ENCODE assay signal across 8 cellular contexts in genomic region chr15:44426975-44427755, GRCh38. TPM values are rescaled to one million over a fixed set of nuclear protein-coding genes. Genes with fewer than 3 reads are reported as not detected.
DNase-seq lines count a peak whose midpoint lies in the region; ATAC-seq, FAIRE-seq and TF ChIP-seq lines count a peak whose summit lies in the region.

CTDSPL2 (plus strand) TSS chr15:44427629; CDS start chr15:44459015, 31,386 bp downstream.

- H3K23ac ChIP-seq in IMR-90 (ENCODE audit: low read depth, low read length): peak within 1 kb of the TSS; percentile 100

- H3K9ac ChIP-seq in IMR-90 (ENCODE audit: low read depth, low read length): peak within 1 kb of the TSS; percentile 94
- H3K9ac ChIP-seq in endothelial cell of umbilical vein (replicated peaks; ENCODE audit: extremely low read depth, insufficient read depth, low read length): peak within 1 kb of the TSS; percentile 98

- in situ Hi-C loops in IMR-90 (cut with MboI; ENCODE audit: low sequenced_read_pairs): no loop called here

- peak within 1 kb of the TSS; percentile 95 for H2AK9ac ChIP-seq in IMR-90 (replicated peaks; ENCODE audit: low read depth, low read length, poor library complexity)

- H2BK20ac ChIP-seq in IMR-90 (ENCODE audit: low read depth, low read length): peak within 1 kb of the TSS; percentile 99

- H3K4me3 ChIP-seq in IMR-90 (ENCODE audit: insufficient read depth, low read depth, low read length) (peak within 1 kb of the TSS; percentile 89), OCI-LY7 (ENCODE audit: low read depth, low read length, poor library complexity, severe bottlenecking) (peak within 1 kb of the TSS; percentile 84), endothelial cell of umbilical vein (replicated peaks in 1 of 3; ENCODE audit: insufficient read depth in 1 of 3, low read depth in 1 of 3, low read length in 3 of 3) (peak within 1 kb of the TSS; percentile 62 to 96 (median 68))

- H4K20me1 ChIP-seq in IMR-90 (ENCODE audit: insufficient read depth, low read length) (peaks cover 32% of the 10 kb centered on the region), OCI-LY7 (ENCODE audit: insufficient read depth, low read length) (peaks cover 15% of the 10 kb centered on the region; the same call in 1 of the 2 replicates), endothelial cell of umbilical vein (replicated peaks; ENCODE audit: control insufficient read depth, extremely low read depth, insufficient read depth, low read length) (peaks cover 2% of the 10 kb centered on the region)

- H2BK15ac ChIP-seq in IMR-90 (ENCODE audit: low read depth, low read length): peak within 1 kb of the TSS; percentile 100

- H2AFZ ChIP-seq in IMR-90 (replicated peaks; ENCODE audit: low read length, poor library complexity): peak within 1 kb of the TSS; percentile 99
- H2AFZ ChIP-seq in OCI-LY7 (ENCODE audit: low read length): peak within 1 kb of the TSS; percentile 92
- H2AFZ ChIP-seq in endothelial cell of umbilical vein (ENCODE audit: low read depth, low read length): peak within 1 kb of the TSS; percentile 91

- H2AK5ac ChIP-seq in IMR-90 (ENCODE audit: low read depth, low read length): peak within 1 kb of the TSS; percentile 80

- H2BK120ac ChIP-seq in IMR-90 (ENCODE audit: low read depth, low read length): peak within 1 kb of the TSS; percentile 99

- H3K9me3 ChIP-seq in IMR-90 (ENCODE audit: control insufficient read depth, insufficient read depth, low read length): no peaks in the 10 kb centered on the region
- H3K9me3 ChIP-seq in OCI-LY7 (ENCODE audit: low read length): no peaks in the 10 kb centered on the region
- H3K9me3 ChIP-seq in endothelial cell of umbilical vein (replicated peaks; ENCODE audit: control insufficient read depth, insufficient read depth, low read length): no peaks in the 10 kb centered on the region

- H4K8ac ChIP-seq in IMR-90 (ENCODE audit: low read depth in 2 of 2, low read length in 2 of 2): peak within 1 kb of the TSS; percentile 93 to 100

- CTCF ChIA-PET in IMR-90 (lab: Yijun Ruan, JAX): interaction anchor here (0.6 to 1.2 kb wide), 8 partner anchors 14 to 101 kb away, joined by 3 to 6 read pairs (median 3); no protein-coding TSS in a partner anchor
- CTCF ChIA-PET in OCI-LY7 (lab: Charles Lee; ENCODE audit: unreplicated experiment): interaction anchor here (0.7 kb wide), 1 partner anchor 78 kb away, joined by 3 read pairs; no protein-coding TSS in a partner anchor
- CTCF ChIA-PET in endothelial cell of umbilical vein (lab: Charles Lee): interaction anchor here (0.5 to 5.0 kb wide), 20 partner anchors 9 to 556 kb away, joined by 3 to 57 read pairs (median 3); partner anchors contain the start of gene GOLM2

- peaks cover 1% of the 10 kb centered on the region; the same call in 1 of the 2 replicates for H3K36me3 ChIP-seq in IMR-90 (ENCODE audit: control insufficient read depth, insufficient read depth, low read length)
- peaks cover 27% of the 10 kb centered on the region for H3K36me3 ChIP-seq in OCI-LY7 (ENCODE audit: insufficient read depth, low read length)
- H3K36me3 ChIP-seq in endothelial cell of umbilical vein (ENCODE audit: control insufficient read depth in 2 of 2, extremely low read depth in 1 of 2, insufficient read depth in 2 of 2, low read length in 2 of 2): no peaks in the 10 kb centered on the region

- peak within 1 kb of the TSS; percentile 92 for H3K18ac ChIP-seq in IMR-90 (ENCODE audit: low read depth, low read length)

- DNase-seq in DMS153 (lab: John Stamatoyannopoulos, UW) (peak; percentile 90), IMR-90 (peak; percentile 98), OCI-LY7 (ENCODE audit: low spot score) (peak; percentile 96), activated T-cell treated with anti-CD3 and anti-CD28 coated beads for 1 hour (ENCODE audit: low read depth) (peak; percentile 87), endothelial cell of umbilical vein (ENCODE audit: low read depth, low spot score) (peak; percentile 100), middle frontal gyrus (ENCODE audit: extremely low spot score, low spot score) (peak; percentile 94)
- peak; percentile 91 to 93 for DNase-seq in stimulated activated CD8-positive, alpha-beta memory T cell treated with anti-CD3 and anti-CD28 coated beads, Interleukin-2, amount 100 ng/mL, for 48 hours (ENCODE audit: low read depth in 2 of 2)

- intact Hi-C loops in IMR-90 (cut with micrococcal nuclease) (loop anchor here (2.0 to 5.0 kb wide), 2 partner anchors 110 to 138 kb away; partner anchors contain the start of genes EIF3J and GOLM2), OCI-LY7 (cut with micrococcal nuclease; ENCODE audit: unreplicated experiment) (loop anchor here (1.0 to 5.0 kb wide), 3 partner anchors 139 to 310 kb away; partner anchors contain the start of genes B2M, GOLM2, PATL2 and TRIM69), endothelial cell of umbilical vein (cut with micrococcal nuclease) (loop anchor here (1.0 to 5.0 kb wide), 6 partner anchors 62 to 555 kb away; partner anchors contain the start of gene GOLM2)

- WGBS in IMR-90 (ENCODE audit: extremely low coverage in 2 of 2, insufficient read length in 1 of 2), 2 experiments: 0% methylated on average over 7 of the region's 53 CpGs; no CpG with 5 or more reads in 1 of the 2 experiments

- H3K4me1 ChIP-seq in IMR-90 (ENCODE audit: control insufficient read depth, insufficient read depth, low read length) (no peaks in the 10 kb centered on the region), OCI-LY7 (ENCODE audit: insufficient read depth, low read length, poor library complexity, severe bottlenecking) (peaks cover 30% of the 10 kb centered on the region), endothelial cell of umbilical vein (ENCODE audit: control insufficient read depth, extremely low read depth, insufficient read depth, low read length) (peaks cover 18% of the 10 kb centered on the region)

- H3K4me2 ChIP-seq in IMR-90 (ENCODE audit: low read depth, low read length): peak within 1 kb of the TSS; percentile 87
- peak within 1 kb of the TSS; percentile 86 for H3K4me2 ChIP-seq in OCI-LY7 (ENCODE audit: low read length)
- H3K4me2 ChIP-seq in endothelial cell of umbilical vein (ENCODE audit: insufficient read depth, low read length): peak within 1 kb of the TSS; percentile 99

- POLR2A ChIA-PET in IMR-90 (lab: Charles Lee; ENCODE audit: unreplicated experiment) (no interaction called here), OCI-LY7 (lab: Charles Lee) (interaction anchor here (0.5 to 1.9 kb wide), 9 partner anchors 9 to 139 kb away, joined by 3 to 8 read pairs (median 4); no protein-coding TSS in a partner anchor), endothelial cell of umbilical vein (lab: Charles Lee) (interaction anchor here (0.5 to 2.0 kb wide), 5 partner anchors 47 to 232 kb away, joined by 3 to 10 read pairs (median 4); partner anchors contain the start of genes EIF3J, FRMD5 and GOLM2)

- peak within 1 kb of the TSS; percentile 89 for H3K27ac ChIP-seq in IMR-90 (ENCODE audit: insufficient read depth, low read length)
- H3K27ac ChIP-seq in OCI-LY7 (ENCODE audit: low read depth, low read length, poor library complexity, severe bottlenecking): peak within 1 kb of the TSS; percentile 93
- H3K27ac ChIP-seq in endothelial cell of umbilical vein (ENCODE audit: insufficient read depth, low read depth, low read length): peak within 1 kb of the TSS; percentile 96

- peaks cover 63% of the 10 kb centered on the region for H3K79me2 ChIP-seq in OCI-LY7 (ENCODE audit: insufficient read depth, low read depth, low read length)
- H3K79me2 ChIP-seq in endothelial cell of umbilical vein (ENCODE audit: control insufficient read depth, insufficient read depth, low read length): peaks cover 48% of the 10 kb centered on the region

- H3K9me1 ChIP-seq in IMR-90 (ENCODE audit: insufficient read depth, low read length): peaks cover 3% of the 10 kb centered on the region; the same call in 1 of the 2 replicates
- H3K9me1 ChIP-seq in endothelial cell of umbilical vein (replicated peaks; ENCODE audit: control insufficient read depth, extremely low read depth, insufficient read depth, low read length): no peaks in the 10 kb centered on the region

- BruUV-seq in IMR-90 (replicated peaks; lab: Mats Ljungman, UMichigan): no TSS peak
- no TSS peak for BruUV-seq in OCI-LY7 (replicated peaks; lab: Mats Ljungman, UMichigan)
- BruUV-seq in endothelial cell of umbilical vein (replicated peaks; lab: Mats Ljungman, UMichigan): no TSS peak

- TF ChIP-seq RAD21 in IMR-90 (IDR thresholded peaks at IDR 0.05; ENCODE audit: low read length): peak; percentile 25

- dilution Hi-C loops in IMR-90 (cut with HindIII; ENCODE audit: low sequenced_read_pairs, unreplicated experiment) (no loop called here), endothelial cell of umbilical vein (cut with MboI; ENCODE audit: extremely low pct_ligation_motif_present, low sequenced_read_pairs) (no loop called here)

- ATAC-seq in GM21528 (IDR thresholded peaks at IDR 0.05; ENCODE audit: low FRiP score, unreplicated experiment): peak; percentile 88
- ATAC-seq in IMR-90 (ENCODE audit: low read depth): peak; percentile 99

- no peaks in the 10 kb centered on the region for H3K27me3 ChIP-seq in IMR-90 (ENCODE audit: control insufficient read depth, insufficient read depth, low read length)
- no peaks in the 10 kb centered on the region for H3K27me3 ChIP-seq in endothelial cell of umbilical vein (ENCODE audit: control insufficient read depth in 2 of 2, insufficient read depth in 2 of 2, low read length in 2 of 2)

- H3K79me1 ChIP-seq in IMR-90 (ENCODE audit: low read depth in 1 of 2, low read length in 2 of 2): peaks cover 0 to 27% of the 10 kb centered on the region in 2 experiments; a peak in 2 of 4 replicates

- H3K9me2 ChIP-seq in OCI-LY7 (ENCODE audit: insufficient read depth, low read length): no peaks in the 10 kb centered on the region

- H4K91ac ChIP-seq in IMR-90 (ENCODE audit: insufficient read depth, low read depth, low read length): peak within 1 kb of the TSS; percentile 99

- peak; percentile 86 for FAIRE-seq in endothelial cell of umbilical vein (lab: Jason Lieb, UNC)

- H3K56ac ChIP-seq in IMR-90 (ENCODE audit: extremely low read depth, insufficient read depth, low read length): peak within 1 kb of the TSS; percentile 100

- peak; percentile 87 for TF ChIP-seq POLR2A in IMR-90 (IDR thresholded peaks at IDR 0.05; ENCODE audit: low read depth, low read length)
- peak; percentile 73 for TF ChIP-seq POLR2A in endothelial cell of umbilical vein (IDR thresholded peaks at IDR 0.05; ENCODE audit: low read depth, low read length)

- TF ChIP-seq CTCF in IMR-90 (conservative IDR thresholded peaks at IDR 0.05; ENCODE audit: low read depth, low read length): peak; percentile 48
- no peak; the same call in 1 of the 2 replicates for TF ChIP-seq CTCF in OCI-LY7 (conservative IDR thresholded peaks at IDR 0.05; ENCODE audit: low read length)
- TF ChIP-seq CTCF in endothelial cell of umbilical vein (IDR thresholded peaks at IDR 0.05; ENCODE audit: extremely low read depth in 1 of 2, insufficient read depth in 1 of 2, low read depth in 1 of 2, low read length in 2 of 2): peak; percentile 17 to 46

- H2BK5ac ChIP-seq in IMR-90 (ENCODE audit: low read depth, low read length, poor library complexity, severe bottlenecking): peak within 1 kb of the TSS; percentile 96

- peak within 1 kb of the TSS; percentile 100 for H3K14ac ChIP-seq in IMR-90 (replicated peaks; ENCODE audit: low read depth, low read length)

- H3K4ac ChIP-seq in IMR-90 (ENCODE audit: low read depth, low read length): peak within 1 kb of the TSS; percentile 99

- peak within 1 kb of the TSS; percentile 92 for H4K5ac ChIP-seq in IMR-90 (ENCODE audit: low read depth, low read length)

RNA-seq across cellular contexts. Expression of gene CTDSPL2, which starts in this region (rescaled TPM):
- 47.3 and 97.5 TPM in 2 replicates for total RNA-seq in IMR-90 (2012; rRNA removed)
- 14.9 and 17.3 TPM in 2 replicates for polyA plus RNA-seq in IMR-90 (2012; rRNA removed)
- polyA plus RNA-seq in IMR-90 (2012; cell fraction: cytosol; rRNA removed): 1.2 and 2.7 TPM in 2 replicates
- 1.9 and 15.1 TPM in 2 replicates for polyA plus RNA-seq in IMR-90 (2012; cell fraction: nucleus; rRNA removed; ENCODE audit: low replicate concordance)
- 138 and 218 TPM in 2 replicates for total RNA-seq in OCI-LY7 (2014; rRNA removed; shearing (Covaris generic))
- total RNA-seq in OCI-LY7 (2022): 88.0 and 95.4 TPM in 2 replicates
- 46.0 and 55.1 TPM in 2 replicates for total RNA-seq in endothelial cell of umbilical vein
- 9.3 and 12.2 TPM in 2 replicates for polyA plus RNA-seq in endothelial cell of umbilical vein
- 19.6 and 20.6 TPM in 2 replicates for polyA plus RNA-seq in endothelial cell of umbilical vein (2011; cell fraction: cytosol; rRNA removed)
- polyA plus RNA-seq in endothelial cell of umbilical vein (2011; cell fraction: nucleus; rRNA removed): 21.2 and 34.9 TPM in 2 replicates
- 28.6 and 41.4 TPM in 2 replicates for polyA plus RNA-seq in endothelial cell of umbilical vein (2012)
- polyA minus RNA-seq in endothelial cell of umbilical vein: 112 and 114 TPM in 2 replicates
- 87.7 TPM for polyA minus RNA-seq in endothelial cell of umbilical vein (2011; cell fraction: cytosol; rRNA and poly(A)+ RNA removed)
- polyA minus RNA-seq in endothelial cell of umbilical vein (2011; cell fraction: nucleus; rRNA and poly(A)+ RNA removed): 140 and 176 TPM in 2 replicates

Comparison
In these comparisons a context has a peak if more than half of its experiments do, and no peak if none do; other contexts are left out.
1. Peak in every context shown above with its lines: DNase-seq, ATAC-seq, H3K4me3 ChIP-seq and H3K27ac ChIP-seq.